In the genomic region with DNA sequence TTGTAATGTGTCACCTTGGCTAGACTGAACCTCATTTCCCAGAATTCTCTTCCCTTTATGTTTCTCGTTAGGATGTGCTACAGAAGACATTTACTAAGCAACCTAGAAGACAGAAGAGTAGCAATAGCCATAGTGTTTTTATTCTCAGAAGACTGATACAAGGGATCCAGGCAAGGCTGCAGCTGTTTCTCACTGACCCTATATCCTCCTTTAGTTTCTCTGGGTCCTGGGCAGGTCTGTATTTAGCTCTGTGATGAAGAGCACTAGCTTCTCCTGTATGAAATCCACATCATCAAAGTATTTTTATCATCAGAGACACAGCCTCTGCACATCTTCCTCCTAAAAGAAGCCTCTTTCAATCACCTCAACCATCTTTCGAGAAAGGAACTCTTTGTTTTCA, we compare ENCODE assay signal across 1 cellular context.
TF ChIP-seq lines count a peak whose summit lies in the region.

No MANE protein-coding gene starts in this region.

TF ChIP-seq in endothelial cell of umbilical vein, 7 proteins besides CTCF, POLR2A, EP300 and RAD21 (continued from another document):
- no peak for TF ChIP-seq EZH2 (IDR thresholded peaks at IDR 0.05; ENCODE audit: borderline replicate concordance, low read depth, low read length, severe bottlenecking)
- TF ChIP-seq FOS (IDR thresholded peaks at IDR 0.05; ENCODE audit: borderline replicate concordance, insufficient read depth, low read length) = no peak
